Comparison of ENCODE assay signal across 31 cellular contexts in the genomic region with DNA sequence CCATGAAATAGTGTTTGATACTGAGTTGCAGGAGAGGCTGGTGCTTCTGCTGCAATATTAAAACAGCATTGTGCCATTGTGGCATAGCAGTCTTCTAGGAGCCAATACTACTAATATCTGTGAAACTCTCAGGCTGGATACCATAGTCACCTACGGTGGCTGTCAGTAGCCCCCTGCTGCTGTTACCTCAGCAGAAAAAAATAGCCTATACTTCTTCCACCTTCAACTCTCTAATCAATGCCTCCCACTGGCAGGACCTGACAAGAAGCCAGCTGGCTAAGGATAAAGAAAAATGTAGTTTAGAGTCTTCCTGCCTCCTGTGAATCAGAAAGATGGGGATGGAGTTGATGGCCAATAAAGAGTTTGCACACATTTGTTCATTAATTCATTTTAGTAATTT.
"Had no signal": no experiment of that assay in that cellular context is flagged by ENCODE, and none has a peak within 500 bp of the region (broad histone marks: within the 10 kb centered on the region; RNA-seq: fewer than 3 reads in every experiment).

No MANE protein-coding gene starts in this region.

- H3K36me3 ChIP-seq: brain microvascular endothelial cell, breast epithelium had no signal

- H3K4me1 ChIP-seq: breast epithelium had no signal

- H3K9me3 ChIP-seq: body of pancreas, breast epithelium had no signal

- DNase-seq: activated B cell treated with CpG ODN at 0.5 μM for 24 hours; activated CD4-positive, alpha-beta memory T cell treated with anti-CD3 and anti-CD28 coated beads for 36 hours; activated CD4-positive, alpha-beta T cell treated with anti-CD3 and anti-CD28 coated beads for 4 hours; activated CD4-positive, alpha-beta T cell treated with anti-CD3 and anti-CD28 coated beads, Interleukin-2, amount 10 ng/mL, durations not matched to agents 24 days and 14 days; activated CD4-positive, alpha-beta T cell treated with anti-CD3 and anti-CD28 coated beads, Interleukin-2, amount 50 U/mL, for 1 hour; activated CD4-positive, alpha-beta T cell treated with anti-CD3 and anti-CD28 coated beads, Interleukin-2, amount 50 U/mL, for 4 hours; activated CD4-positive, CD25-positive, alpha-beta regulatory T cell treated with anti-CD3 and anti-CD28 coated beads, Interleukin-2, amount 50 U/mL, for 72 hours; activated CD8-positive, alpha-beta memory T cell treated with anti-CD3 and anti-CD28 coated beads, Interleukin-2, amount 50 U/mL, for 4 hours; activated CD8-positive, alpha-beta T cell treated with anti-CD3 and anti-CD28 coated beads for 36 hours; activated gamma-delta T cell; activated naive CD4-positive, alpha-beta T cell treated with anti-CD3 and anti-CD28 coated beads, Interleukin-2, amount 10 ng/mL, durations not matched to agents 7 days and 5 days; activated naive CD4-positive, alpha-beta T cell treated with Interleukin-2 at 50 U/mL for 16 hours; activated naive CD8-positive, alpha-beta T cell treated with anti-CD3 and anti-CD28 coated beads, Interleukin-2, amount 10 ng/mL, durations not matched to agents 7 days and 5 days; activated naive CD8-positive, alpha-beta T cell treated with anti-CD3 and anti-CD28 coated beads, Interleukin-2, amount 50 U/mL, for 24 hours; activated T-cell treated with anti-CD3 and anti-CD28 coated beads for 4 hours; activated T-cell treated with anti-CD3 and anti-CD28 coated beads, Interleukin-2, amount 50 U/mL, for 1 hour; activated T-cell treated with anti-CD3 and anti-CD28 coated beads, Interleukin-2, amount 50 U/mL, for 4 hours; activated T-cell treated with anti-CD3 and anti-CD28 coated beads, Interleukin-2, amount 50 U/mL, for 72 hours; amygdala; anterior cingulate cortex; body of pancreas; brain microvascular endothelial cell; caudate nucleus; cerebellar nuclear complex; SW 1271; T-helper 1 cell; T-helper 2 cell; T-helper 9 cell had no signal

- H3K27ac ChIP-seq: body of pancreas, brain microvascular endothelial cell, breast epithelium, VCaP had no signal

- ATAC-seq: activated CD8-positive, alpha-beta T cell treated with anti-CD3 and anti-CD28 coated beads for 36 hours; activated naive CD8-positive, alpha-beta T cell treated with anti-CD3 and anti-CD28 coated beads, Interleukin-2, amount 50 U/mL, for 24 hours; activated T-cell treated with anti-CD3 and anti-CD28 coated beads, Interleukin-2, amount 50 U/mL, for 4 hours; activated T-cell treated with anti-CD3 and anti-CD28 coated beads, Interleukin-2, amount 50 U/mL, for 72 hours; activated T-helper 17 cell treated with anti-CD3 and anti-CD28 coated beads, Interleukin-2, amount 50 U/mL, for 72 hours; body of pancreas had no signal

- H3K27me3 ChIP-seq: brain microvascular endothelial cell, breast epithelium had no signal

- H3K4me3 ChIP-seq: body of pancreas, breast epithelium had no signal
